In genomic region chr4:4851081-4851480, GRCh38 we compare ENCODE assay signal across 20 cellular contexts. TPM values are rescaled to one million over a fixed set of nuclear protein-coding genes. Genes with fewer than 3 reads are reported as not detected.
DNase-seq lines count a peak whose midpoint lies in the region; TF ChIP-seq lines count a peak whose summit lies in the region.
"Had no signal": no experiment of that assay in that cellular context is flagged by ENCODE, and none has a peak within 500 bp of the region (broad histone marks: within the 10 kb centered on the region; RNA-seq: fewer than 3 reads in every experiment).

No MANE protein-coding gene starts in this region.

- H2BK12ac ChIP-seq in neuronal stem cell (ENCODE audit: low read length) = no peak overlapping the region

- peak; percentile 17 for DNase-seq in activated CD4-positive, CD25-positive, alpha-beta regulatory T cell treated with anti-CD3 and anti-CD28 coated beads, Interleukin-2, amount 50 U/mL, for 72 hours
- DNase-seq in activated CD4-positive, CD25-positive, alpha-beta regulatory T cell (lab: John Stamatoyannopoulos, UW) = no peak
- DNase-seq in chondrocyte (ENCODE audit: low spot score) = peak; percentile 73
- DNase-seq in neuronal stem cell (ENCODE audit: low spot score) = no peak
- DNase-seq in sigmoid colon = peak; percentile 55
- no peak for DNase-seq in NCI-H1694 (lab: John Stamatoyannopoulos, UW)
- DNase-seq in ascending aorta (ENCODE audit: low spot score in 2 of 2) = no peak
- DNase-seq in GM13977 (ENCODE audit: low spot score) = no peak
- DNase-seq: Caco-2; CD4-positive, CD25-positive, alpha-beta regulatory T cell; CD8-positive, alpha-beta T cell; DMS153; DND-41; GM23248; H9 had no signal

- H3K36me3 Mint-ChIP-seq in chondrocyte (ENCODE audit: low read depth) = no peaks in the 10 kb centered on the region
- H3K36me3 Mint-ChIP-seq: CD4-positive, CD25-positive, alpha-beta regulatory T cell; CD8-positive, alpha-beta T cell had no signal

- no peak overlapping the region for H3K4ac ChIP-seq in neuronal stem cell (ENCODE audit: low read length)

- H3K36me3 ChIP-seq in neuronal stem cell (replicated peaks in 1 of 2; ENCODE audit: control insufficient read depth in 2 of 2, insufficient read depth in 2 of 2, low read length in 2 of 2) (no peaks in the 10 kb centered on the region), sigmoid colon (no peaks in the 10 kb centered on the region), ascending aorta (no peaks in the 10 kb centered on the region)
- H3K36me3 ChIP-seq: BLaER1 had no signal

- H2BK5ac ChIP-seq in neuronal stem cell (ENCODE audit: low read length) = no peak overlapping the region

- no peak overlapping the region for H3K9ac ChIP-seq in neuronal stem cell (ENCODE audit: low read depth, low read length, poor library complexity)
- H3K9ac ChIP-seq: BLaER1, GM23248 had no signal

- no peak overlapping the region for H4K8ac ChIP-seq in neuronal stem cell (ENCODE audit: low read depth, low read length)

- TF ChIP-seq CTCF in chondrocyte (IDR thresholded peaks at IDR 0.05) (no peak), sigmoid colon (IDR thresholded peaks at IDR 0.05) (no peak), ascending aorta (IDR thresholded peaks at IDR 0.05) (no peak), GM13977 (IDR thresholded peaks at IDR 0.05; ENCODE audit: extremely low read depth, insufficient read depth, missing control alignments) (no peak)

- H3K27ac ChIP-seq in neuronal stem cell (replicated peaks; ENCODE audit: low read length) (no peak overlapping the region), sigmoid colon (no peak overlapping the region), ascending aorta (no peak overlapping the region)
- H3K27ac ChIP-seq: 22Rv1, BLaER1, C4-2B, GM23248 had no signal

- no peak overlapping the region for H3K18ac ChIP-seq in neuronal stem cell (ENCODE audit: low read length)

- H3K4me1 ChIP-seq in neuronal stem cell (ENCODE audit: control insufficient read depth in 2 of 2, insufficient read depth in 1 of 2, low read depth in 1 of 2, low read length in 2 of 2) = peaks cover 3 to 21% of the 10 kb centered on the region in 2 donors
- H3K4me1 ChIP-seq in sigmoid colon = peaks cover 0 to 28% (median 20%) of the 10 kb centered on the region in 4 donors
- no peaks in the 10 kb centered on the region for H3K4me1 ChIP-seq in ascending aorta

- no peaks in the 10 kb centered on the region for H3K9me3 Mint-ChIP-seq in chondrocyte (ENCODE audit: low read depth)
- H3K9me3 Mint-ChIP-seq: CD8-positive, alpha-beta T cell had no signal

- no peak for TF ChIP-seq EP300 in sigmoid colon (IDR thresholded peaks at IDR 0.05)

- H3K4me3 Mint-ChIP-seq in chondrocyte (ENCODE audit: unreplicated experiment) = no peak overlapping the region
- H3K4me3 Mint-ChIP-seq: B cell, H9 had no signal

- no peaks in the 10 kb centered on the region for H3K79me1 ChIP-seq in neuronal stem cell (ENCODE audit: low read depth, low read length)

- H3K4me2 ChIP-seq in neuronal stem cell (ENCODE audit: insufficient read depth, low read length, poor library complexity, severe bottlenecking) = no peak overlapping the region
- H3K4me2 ChIP-seq: BLaER1 had no signal

- H3K27ac Mint-ChIP-seq in chondrocyte (ENCODE audit: unreplicated experiment) = no peak overlapping the region
- H3K27ac Mint-ChIP-seq: B cell; CD8-positive, alpha-beta T cell; H9 had no signal

- H3K27me3 Mint-ChIP-seq in chondrocyte (ENCODE audit: low read depth) = peaks cover 19% of the 10 kb centered on the region

- no peak overlapping the region for H2AFZ ChIP-seq in neuronal stem cell (ENCODE audit: low read length)
- H2AFZ ChIP-seq: GM23248 had no signal

- H3K27me3 ChIP-seq in neuronal stem cell (ENCODE audit: control insufficient read depth in 3 of 3, insufficient read depth in 3 of 3, low read depth in 1 of 3, low read length in 3 of 3) (peaks cover 30 to 88% (median 64%) of the 10 kb centered on the region in 3 experiments), sigmoid colon (peaks cover 38 to 100% (median 82%) of the 10 kb centered on the region in 3 donors), ascending aorta (peaks cover 20% of the 10 kb centered on the region)

- H3K9me3 ChIP-seq in neuronal stem cell (replicated peaks in 1 of 2; ENCODE audit: control insufficient read depth in 2 of 2, insufficient read depth in 1 of 2, low read depth in 1 of 2, low read length in 2 of 2) (no peaks in the 10 kb centered on the region), sigmoid colon (no peaks in the 10 kb centered on the region), ascending aorta (no peaks in the 10 kb centered on the region)
- H3K9me3 ChIP-seq: BLaER1, Caco-2 had no signal

- no peak for TF ChIP-seq POLR2A in sigmoid colon (IDR thresholded peaks at IDR 0.05)

- no peak overlapping the region for H4K91ac ChIP-seq in neuronal stem cell (ENCODE audit: low read depth, low read length, poor library complexity)

- no peak overlapping the region for H3K23ac ChIP-seq in neuronal stem cell (ENCODE audit: low read depth, low read length, poor library complexity)

- H2BK120ac ChIP-seq in neuronal stem cell (ENCODE audit: low read depth, low read length) = no peak overlapping the region

- no CpG with 5 or more reads among the region's 12 CpGs for WGBS in neuronal stem cell (ENCODE audit: extremely low coverage in 2 of 2, insufficient read length in 2 of 2, insufficient replicate concordance in 1 of 2), 2 donors
- WGBS in sigmoid colon, 2 donors = 85 to 90% methylated on average over 12 of the region's 12 CpGs

- peak overlapping the region; percentile 18 for H2AK5ac ChIP-seq in neuronal stem cell (ENCODE audit: low read depth, low read length)

- H3K4me3 ChIP-seq in neuronal stem cell (ENCODE audit: low read length in 2 of 2) (no peak overlapping the region), sigmoid colon (no peak overlapping the region), ascending aorta (no peak overlapping the region)
- H3K4me3 ChIP-seq: BLaER1, GM23248 had no signal

- intact Hi-C loops in sigmoid colon (cut with DNase I) = no loop called here
- intact Hi-C loops in ascending aorta (cut with DNase I) = loop anchor here (10.0 kb wide), 1 partner anchor 306 kb away; the partner anchor contains the start of gene STX18

- H3K14ac ChIP-seq in neuronal stem cell (ENCODE audit: low read length) = no peak overlapping the region

- in situ Hi-C loops in GM13977 (cut with MboI; ENCODE audit: low pct_unique_long_range_greater_than_20kb, low sequenced_read_pairs, unreplicated experiment) = loop anchor here (10.0 kb wide), 1 partner anchor 356 kb away; no protein-coding TSS in a partner anchor

- H2BK15ac ChIP-seq in neuronal stem cell (ENCODE audit: low read length) = no peak overlapping the region

- peaks cover 23% of the 10 kb centered on the region for H3K4me1 Mint-ChIP-seq in chondrocyte (ENCODE audit: low read depth)

RNA-seq across cellular contexts. Expression of gene MSX1, which starts 8.4 kb away (rescaled TPM):
- 4.4 to 4.8 TPM (median 4.4 TPM) in 3 replicates for total RNA-seq in chondrocyte
- polyA plus RNA-seq in neuronal stem cell (2013, experiment 1 of 2) = 1.6 TPM
- polyA plus RNA-seq in neuronal stem cell (2013, experiment 2 of 2) = 1.8 TPM
- 1 to 10 TPM in 2 of 4 donors, under 1 TPM in 2; 0.71 to 7.2 (median 1.4) TPM for total RNA-seq in sigmoid colon
- polyA plus RNA-seq in sigmoid colon = 1 to 10 TPM in 1 of 3 donors, under 1 TPM in 1, not detected in 1; 0.45 to 1.2 TPM
- total RNA-seq in ascending aorta = 26.0 TPM
- total RNA-seq: B cell; CD8-positive, alpha-beta T cell; H1; H9 had no signal

Comparison
In these comparisons a context has a peak if more than half of its experiments do, and no peak if none do; other contexts are left out.
1. DNase-seq: peak in activated CD4-positive, CD25-positive, alpha-beta regulatory T cell treated with anti-CD3 and anti-CD28 coated beads, Interleukin-2, amount 50 U/mL, for 72 hours (single experiment), chondrocyte (single experiment) and sigmoid colon (single experiment); none in activated CD4-positive, CD25-positive, alpha-beta regulatory T cell (0 of 4), neuronal stem cell (single experiment), NCI-H1694 (single experiment), ascending aorta (0 of 2) and GM13977 (single experiment).